Comparison of ENCODE assay signal across 9 cellular contexts in the genomic region with DNA sequence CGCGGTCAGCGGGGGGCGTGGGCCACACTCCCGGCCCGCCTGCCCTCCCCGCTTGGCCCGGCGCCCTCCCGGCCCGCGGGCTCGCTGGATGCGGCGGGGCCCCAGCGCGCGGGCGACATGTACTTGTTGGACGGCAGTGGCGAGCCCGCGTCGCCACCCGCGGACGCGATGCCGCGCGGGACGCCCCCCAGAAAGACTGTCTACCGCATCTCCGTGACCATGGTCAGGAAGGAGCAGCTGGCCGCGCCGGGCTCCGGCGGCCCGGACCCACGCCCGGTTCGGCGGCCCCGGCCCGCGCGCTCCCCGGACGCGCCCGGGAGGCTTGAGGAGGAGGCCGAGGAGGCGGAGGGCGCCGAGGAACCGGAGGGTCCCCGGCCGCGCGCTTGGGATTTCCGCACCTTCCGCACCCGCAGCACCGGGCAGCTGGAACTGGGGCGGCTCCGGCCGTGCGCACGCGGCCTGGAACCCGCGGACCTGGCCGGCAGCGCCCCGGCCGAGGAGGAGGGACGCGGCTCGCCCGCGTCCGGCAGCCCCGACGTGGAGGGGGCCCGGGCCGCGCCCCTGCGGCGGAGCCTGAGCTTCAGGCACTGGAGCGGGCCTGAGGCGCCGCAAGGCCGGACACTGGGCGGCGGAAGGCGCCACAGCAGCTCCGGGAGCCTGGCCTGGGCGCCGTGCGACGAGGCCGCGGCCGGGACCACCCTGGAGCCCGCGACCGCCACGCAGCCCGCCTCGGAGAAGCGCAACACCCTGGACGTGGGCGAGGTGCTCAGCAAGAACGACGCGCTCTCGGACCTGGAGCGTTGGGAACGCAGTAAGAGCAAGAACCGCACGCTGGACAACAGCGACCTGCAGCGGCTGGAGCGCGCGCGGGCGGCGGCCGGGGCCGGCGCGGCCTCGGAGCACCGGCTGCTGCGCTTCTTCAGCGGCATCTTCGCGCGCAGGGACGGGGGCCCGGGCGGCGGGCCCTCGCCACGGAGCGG.
DNase-seq lines count a peak whose midpoint lies in the region; ATAC-seq and TF ChIP-seq lines count a peak whose summit lies in the region.
"Had no signal": no experiment of that assay in that cellular context is flagged by ENCODE, and none has a peak within 500 bp of the region (broad histone marks: within the 10 kb centered on the region; RNA-seq: fewer than 3 reads in every experiment).

No MANE protein-coding gene starts in this region.

- intact Hi-C loops in Panc1 (cut with micrococcal nuclease; ENCODE audit: unreplicated experiment), result no loop called here

- H3K36me3 ChIP-seq in GM23338 (ENCODE audit: insufficient read depth) (no peaks in the 10 kb centered on the region), Panc1 (ENCODE audit: control insufficient read depth, insufficient read depth, low read length) (no peaks in the 10 kb centered on the region)
- H3K36me3 ChIP-seq: right lobe of liver had no signal

- H3K4me1 ChIP-seq in GM23338 (ENCODE audit: insufficient read depth) (peaks cover 46% of the 10 kb centered on the region), Panc1 (ENCODE audit: control insufficient read depth, insufficient read depth, low read length) (peaks cover 23% of the 10 kb centered on the region)

- BruUV-seq in Panc1 (replicated peaks; lab: Mats Ljungman, UMichigan), result no TSS peak

- no peak overlapping the region for H2AFZ ChIP-seq in GM23338

- H3K9me2 ChIP-seq in GM23338 (ENCODE audit: insufficient read depth), result no peaks in the 10 kb centered on the region

- H3K4me3 ChIP-seq in GM23338 (peak overlapping the region; percentile 66), Panc1 (ENCODE audit: low read depth in 2 of 2, low read length in 2 of 2) (peak overlapping the region; percentile 16 to 53; a peak in 3 of 4 replicates)

- H3K27ac Mint-ChIP-seq in GM23338, result no peak overlapping the region
- H3K27ac Mint-ChIP-seq in natural killer cell treated with Interleukin-12 subunit alpha and Interleukin-12 subunit beta and Interleukin-15 and Interleukin-18, amount 100 ng/mL, for 72 hours, result no peak overlapping the region

- H3K27me3 Mint-ChIP-seq in GM23338 (ENCODE audit: insufficient read depth, low read depth, poor library complexity), result peaks cover 5% of the 10 kb centered on the region
- H3K27me3 Mint-ChIP-seq in natural killer cell treated with Interleukin-12 subunit alpha and Interleukin-12 subunit beta and Interleukin-15 and Interleukin-18, amount 100 ng/mL, for 72 hours, result peaks cover 2 to 18% of the 10 kb centered on the region in 2 donors

- no peaks in the 10 kb centered on the region for H3F3A ChIP-seq in GM23338 (replicated peaks; ENCODE audit: low read depth)

- in situ Hi-C loops in Panc1 (cut with HindIII; ENCODE audit: low pct_unique_long_range_greater_than_20kb, low sequenced_read_pairs), result no loop called here

- H4K20me1 ChIP-seq in GM23338 (replicated peaks; ENCODE audit: insufficient read depth), result peaks cover 29% of the 10 kb centered on the region

- CTCF ChIA-PET in Panc1 (lab: Charles Lee), result interaction anchor here (0.6 kb wide), 1 partner anchor 116 kb away, joined by 12 read pairs; no protein-coding TSS in a partner anchor

- peak overlapping the region; percentile 84 for H3K4me2 ChIP-seq in GM23338

- H3K27me3 ChIP-seq in GM23338 (ENCODE audit: insufficient read depth) (peaks cover 27% of the 10 kb centered on the region), Panc1 (ENCODE audit: control insufficient read depth, insufficient read depth, low read length) (no peaks in the 10 kb centered on the region)
- H3K27me3 ChIP-seq: right lobe of liver had no signal

- peak overlapping the region; percentile 25; the same call in 1 of the 3 replicates for H3K4me3 Mint-ChIP-seq in GM23338
- H3K4me3 Mint-ChIP-seq in natural killer cell treated with Interleukin-12 subunit alpha and Interleukin-12 subunit beta and Interleukin-15 and Interleukin-18, amount 100 ng/mL, for 72 hours, result no peak overlapping the region

- DNase-seq in GM23338 (ENCODE audit: low spot score), result peak; percentile 83
- DNase-seq in Panc1 (ENCODE audit: low read depth, low spot score), result no peak
- DNase-seq in fibroblast of peridontal ligament (ENCODE audit: extremely low read depth), result peak; percentile 70
- no peak for DNase-seq in natural killer cell treated with Interleukin-12 subunit alpha and Interleukin-12 subunit beta and Interleukin-15 and Interleukin-18, amount 100 ng/mL, for 72 hours (ENCODE audit: low spot score)
- DNase-seq in LoVo (ENCODE audit: low spot score), result no peak
- DNase-seq in OCI-M2 (lab: John Stamatoyannopoulos, UW; ENCODE audit: unreplicated experiment), result no peak

- H3K9me3 ChIP-seq in Panc1 (ENCODE audit: control insufficient read depth, insufficient read depth, low read depth, low read length), result no peaks in the 10 kb centered on the region
- H3K9me3 ChIP-seq: right lobe of liver had no signal

- ATAC-seq in GM23338 (peak; percentile 47), Panc1 (peak; percentile 35), HG03378 (IDR thresholded peaks at IDR 0.05; ENCODE audit: unreplicated experiment) (no peak), GM21360 (IDR thresholded peaks at IDR 0.05; ENCODE audit: unreplicated experiment) (no peak)
- ATAC-seq in natural killer cell treated with Interleukin-12 subunit alpha and Interleukin-12 subunit beta and Interleukin-15 and Interleukin-18, amount 100 ng/mL, for 72 hours, result peak; percentile 15 to 17

- POLR2A ChIA-PET in Panc1 (lab: Charles Lee), result no interaction called here

- H3K79me2 ChIP-seq in GM23338 (replicated peaks; ENCODE audit: insufficient read depth), result peaks cover 57% of the 10 kb centered on the region

- no peaks in the 10 kb centered on the region for H3K9me3 Mint-ChIP-seq in GM23338
- no peaks in the 10 kb centered on the region for H3K9me3 Mint-ChIP-seq in natural killer cell treated with Interleukin-12 subunit alpha and Interleukin-12 subunit beta and Interleukin-15 and Interleukin-18, amount 100 ng/mL, for 72 hours

- peaks cover 35% of the 10 kb centered on the region for H3K4me1 Mint-ChIP-seq in GM23338
- peaks cover 28% of the 10 kb centered on the region in 2 donors for H3K4me1 Mint-ChIP-seq in natural killer cell treated with Interleukin-12 subunit alpha and Interleukin-12 subunit beta and Interleukin-15 and Interleukin-18, amount 100 ng/mL, for 72 hours (ENCODE audit: low read depth in 2 of 2)

- H3K36me3 Mint-ChIP-seq in GM23338 (ENCODE audit: low read depth), result no peaks in the 10 kb centered on the region; the same call in 2 of the 3 replicates
- H3K36me3 Mint-ChIP-seq in natural killer cell treated with Interleukin-12 subunit alpha and Interleukin-12 subunit beta and Interleukin-15 and Interleukin-18, amount 100 ng/mL, for 72 hours, result no peaks in the 10 kb centered on the region

- TF ChIP-seq CTCF in GM23338 (conservative IDR thresholded peaks at IDR 0.05; ENCODE audit: low read depth in 2 of 2) (peak in 1 of 2 experiments; percentile 63; a peak in 2 of 4 replicates), Panc1 (IDR thresholded peaks at IDR 0.05) (no peak; the same call in 1 of the 2 replicates)

- H3K27ac ChIP-seq in GM23338 (ENCODE audit: low read depth) (no peak overlapping the region), Panc1 (ENCODE audit: low read length) (no peak overlapping the region)
- H3K27ac ChIP-seq: right lobe of liver had no signal

TF ChIP-seq in GM23338, 12 proteins besides CTCF, POLR2A, EP300 and RAD21 (continues in another document):
- TF ChIP-seq ZNF331 (CRISPR knock-in tag; IDR thresholded peaks at IDR 0.05; ENCODE audit: low read depth), result no peak
- TF ChIP-seq EZH2phosphoT487 (IDR thresholded peaks at IDR 0.05; ENCODE audit: unreplicated experiment), result no peak
- TF ChIP-seq ZNF114 (CRISPR knock-in tag; IDR thresholded peaks at IDR 0.05), result no peak
- TF ChIP-seq STAT1 (IDR thresholded peaks at IDR 0.05; ENCODE audit: unreplicated experiment), result no peak
- TF ChIP-seq, protein P1, sequence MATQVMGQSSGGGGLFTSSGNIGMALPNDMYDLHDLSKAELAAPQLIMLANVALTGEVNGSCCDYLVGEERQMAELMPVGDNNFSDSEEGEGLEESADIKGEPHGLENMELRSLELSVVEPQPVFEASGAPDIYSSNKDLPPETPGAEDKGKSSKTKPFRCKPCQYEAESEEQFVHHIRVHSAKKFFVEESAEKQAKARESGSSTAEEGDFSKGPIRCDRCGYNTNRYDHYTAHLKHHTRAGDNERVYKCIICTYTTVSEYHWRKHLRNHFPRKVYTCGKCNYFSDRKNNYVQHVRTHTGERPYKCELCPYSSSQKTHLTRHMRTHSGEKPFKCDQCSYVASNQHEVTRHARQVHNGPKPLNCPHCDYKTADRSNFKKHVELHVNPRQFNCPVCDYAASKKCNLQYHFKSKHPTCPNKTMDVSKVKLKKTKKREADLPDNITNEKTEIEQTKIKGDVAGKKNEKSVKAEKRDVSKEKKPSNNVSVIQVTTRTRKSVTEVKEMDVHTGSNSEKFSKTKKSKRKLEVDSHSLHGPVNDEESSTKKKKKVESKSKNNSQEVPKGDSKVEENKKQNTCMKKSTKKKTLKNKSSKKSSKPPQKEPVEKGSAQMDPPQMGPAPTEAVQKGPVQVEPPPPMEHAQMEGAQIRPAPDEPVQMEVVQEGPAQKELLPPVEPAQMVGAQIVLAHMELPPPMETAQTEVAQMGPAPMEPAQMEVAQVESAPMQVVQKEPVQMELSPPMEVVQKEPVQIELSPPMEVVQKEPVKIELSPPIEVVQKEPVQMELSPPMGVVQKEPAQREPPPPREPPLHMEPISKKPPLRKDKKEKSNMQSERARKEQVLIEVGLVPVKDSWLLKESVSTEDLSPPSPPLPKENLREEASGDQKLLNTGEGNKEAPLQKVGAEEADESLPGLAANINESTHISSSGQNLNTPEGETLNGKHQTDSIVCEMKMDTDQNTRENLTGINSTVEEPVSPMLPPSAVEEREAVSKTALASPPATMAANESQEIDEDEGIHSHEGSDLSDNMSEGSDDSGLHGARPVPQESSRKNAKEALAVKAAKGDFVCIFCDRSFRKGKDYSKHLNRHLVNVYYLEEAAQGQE (IDR thresholded peaks at IDR 0.05; ENCODE audit: unreplicated experiment), result no peak
- TF ChIP-seq, protein P2, sequence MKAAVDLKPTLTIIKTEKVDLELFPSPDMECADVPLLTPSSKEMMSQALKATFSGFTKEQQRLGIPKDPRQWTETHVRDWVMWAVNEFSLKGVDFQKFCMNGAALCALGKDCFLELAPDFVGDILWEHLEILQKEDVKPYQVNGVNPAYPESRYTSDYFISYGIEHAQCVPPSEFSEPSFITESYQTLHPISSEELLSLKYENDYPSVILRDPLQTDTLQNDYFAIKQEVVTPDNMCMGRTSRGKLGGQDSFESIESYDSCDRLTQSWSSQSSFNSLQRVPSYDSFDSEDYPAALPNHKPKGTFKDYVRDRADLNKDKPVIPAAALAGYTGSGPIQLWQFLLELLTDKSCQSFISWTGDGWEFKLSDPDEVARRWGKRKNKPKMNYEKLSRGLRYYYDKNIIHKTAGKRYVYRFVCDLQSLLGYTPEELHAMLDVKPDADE (IDR thresholded peaks at IDR 0.05), result no peak
- TF ChIP-seq JUNB (IDR thresholded peaks at IDR 0.05; ENCODE audit: unreplicated experiment), result no peak
- TF ChIP-seq CREB1 (CRISPR knock-in tag; IDR thresholded peaks at IDR 0.05; ENCODE audit: low read depth), result no peak

Comparison
In these comparisons a context has a peak if more than half of its experiments do, and no peak if none do; other contexts are left out.
1. ATAC-seq: peak in GM23338 (single experiment), Panc1 (single experiment) and natural killer cell treated with Interleukin-12 subunit alpha and Interleukin-12 subunit beta and Interleukin-15 and Interleukin-18, amount 100 ng/mL, for 72 hours (2 of 2); none in HG03378 (single experiment) and GM21360 (single experiment).
2. DNase-seq: peak in GM23338 (single experiment) and fibroblast of peridontal ligament (single experiment); none in Panc1 (single experiment), natural killer cell treated with Interleukin-12 subunit alpha and Interleukin-12 subunit beta and Interleukin-15 and Interleukin-18, amount 100 ng/mL, for 72 hours (single experiment), LoVo (single experiment) and OCI-M2 (single experiment).